ENCODE assay signal across 23 cellular contexts in genomic region chr1:177227978-177228720, GRCh38.
"Had no signal": no experiment of that assay in that cellular context is flagged by ENCODE, and none has a peak within 500 bp of the region (broad histone marks: within the 10 kb centered on the region; RNA-seq: fewer than 3 reads in every experiment).

No MANE protein-coding gene starts in this region.

- ATAC-seq: activated naive CD8-positive, alpha-beta T cell treated with anti-CD3 and anti-CD28 coated beads, Interleukin-2, amount 50 U/mL, for 24 hours; gastroesophageal sphincter; mucosa of descending colon; stimulated activated naive B cell treated with anti-CD40 and anti-IgM and Interleukin-4, amounts not matched to agents 10 μg/mL and 1 μg/mL and 100 μg/mL, for 72 hours had no signal

- DNase-seq: activated CD4-positive, alpha-beta T cell treated with anti-CD3 and anti-CD28 coated beads for 4 hours; activated CD4-positive, alpha-beta T cell treated with anti-CD3 and anti-CD28 coated beads, Interleukin-2, amount 50 U/mL, for 48 hours; activated CD4-positive, CD25-positive, alpha-beta regulatory T cell; activated effector memory CD4-positive, alpha-beta T cell treated with Interleukin-2 at 50 U/mL for 16 hours; activated naive CD4-positive, alpha-beta T cell treated with anti-CD3 and anti-CD28 coated beads, Interleukin-2, amount 50 U/mL, for 16 hours; activated naive CD8-positive, alpha-beta T cell treated with anti-CD3 and anti-CD28 coated beads, Interleukin-2, amount 50 U/mL, for 24 hours; activated T-cell treated with anti-CD3 and anti-CD28 coated beads, Interleukin-2, amount 50 U/mL, for 48 hours; cortex of kidney; endodermal cell; esophagus squamous epithelium; head of caudate nucleus; hypothalamus; mucosa of descending colon; nucleus accumbens; posterior cingulate gyrus; sigmoid colon; stimulated activated CD4-positive, alpha-beta T cell treated with anti-CD3 and anti-CD28 coated beads, Interleukin-15, amount 100 ng/mL, for 24 hours; stimulated activated CD4-positive, alpha-beta T cell treated with anti-CD3 and anti-CD28 coated beads, Interleukin-2, amount 100 ng/mL, for 48 hours; stimulated activated CD8-positive, alpha-beta memory T cell treated with anti-CD3 and anti-CD28 coated beads, Interleukin-4, amount 100 ng/mL, for 48 hours; stimulated activated naive B cell treated with anti-CD40 and anti-IgM and Interleukin-4, amounts not matched to agents 10 μg/mL and 1 μg/mL and 100 μg/mL, for 72 hours; transverse colon; uterus had no signal
